ENCODE assay signal across 19 cellular contexts in the genomic region with DNA sequence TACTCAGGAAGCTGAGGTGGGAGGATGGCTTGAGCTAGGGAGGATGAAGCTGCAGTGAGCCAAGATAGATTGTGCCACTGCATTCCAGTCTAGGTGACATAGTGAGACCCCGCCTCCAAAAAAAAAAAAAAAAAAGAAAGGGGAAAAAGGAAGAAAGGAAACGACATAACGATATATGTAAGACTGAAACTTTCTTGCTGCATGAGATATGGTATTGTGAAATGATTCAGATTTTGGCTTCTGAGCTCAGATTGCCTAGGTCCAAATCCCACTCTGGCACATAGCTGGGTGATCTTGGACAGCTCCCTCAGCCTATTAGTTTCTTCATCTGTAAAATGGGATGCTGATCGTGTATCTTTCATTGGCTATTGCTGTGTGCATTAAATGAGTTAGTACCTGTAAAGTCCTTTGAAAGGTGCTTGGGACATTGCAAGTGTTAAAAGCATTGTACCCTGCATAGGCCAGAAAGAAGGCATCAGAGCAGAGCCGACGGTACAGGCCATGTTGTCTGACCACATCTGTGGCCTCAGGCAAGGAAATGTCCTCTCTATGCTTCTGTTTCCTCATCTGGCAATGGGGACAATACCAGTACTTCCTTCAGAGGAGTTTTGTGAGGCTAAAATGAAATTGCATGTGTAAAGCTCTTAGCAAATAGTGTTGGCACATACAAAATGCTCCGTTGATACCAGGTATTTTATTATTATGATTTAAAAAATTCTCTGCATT. TPM values are rescaled to one million over a fixed set of nuclear protein-coding genes. Genes with fewer than 3 reads are reported as not detected.
DNase-seq lines count a peak whose midpoint lies in the region; ATAC-seq and TF ChIP-seq lines count a peak whose summit lies in the region.
"Had no signal": no experiment of that assay in that cellular context is flagged by ENCODE, and none has a peak within 500 bp of the region (broad histone marks: within the 10 kb centered on the region; RNA-seq: fewer than 3 reads in every experiment).

No MANE protein-coding gene starts in this region.

- peaks cover 37% of the 10 kb centered on the region for H3K4me1 Mint-ChIP-seq in CD14-positive monocyte

- no peak for ATAC-seq in omental fat pad (ENCODE audit: low FRiP score)
- no peak for ATAC-seq in GM21723 (IDR thresholded peaks at IDR 0.05; ENCODE audit: unreplicated experiment)
- ATAC-seq: lower lobe of right lung had no signal

- TF ChIP-seq POLR2A in adrenal gland (IDR thresholded peaks at IDR 0.05): no peak

- peaks cover 0 to 3% (median 2%) of the 10 kb centered on the region in 3 donors for H3K27me3 Mint-ChIP-seq in CD14-positive monocyte (ENCODE audit: low read depth in 3 of 3)

- TF ChIP-seq CTCF in CD14-positive monocyte (IDR thresholded peaks at IDR 0.05) (no peak), omental fat pad (IDR thresholded peaks at IDR 0.05) (no peak), adrenal gland (IDR thresholded peaks at IDR 0.05) (no peak)

- WGBS in adrenal gland, 4 donors: 63 to 73% (median 64%) methylated on average over 7 of the region's 7 CpGs

- no peaks in the 10 kb centered on the region for H3K36me3 Mint-ChIP-seq in CD14-positive monocyte

- no peak overlapping the region for H3K27ac ChIP-seq in adrenal gland
- H3K27ac ChIP-seq: hepatocyte, lower lobe of right lung, ovary, right lobe of liver, upper lobe of left lung had no signal

- no peak overlapping the region for H3K4me3 ChIP-seq in adrenal gland
- H3K4me3 ChIP-seq: hepatocyte, lower lobe of right lung, ovary, right lobe of liver, upper lobe of left lung had no signal

- peak overlapping the region in 6 of 7 donors; percentile 42 to 91 (median 86) for H3K27ac Mint-ChIP-seq in CD14-positive monocyte
- H3K27ac Mint-ChIP-seq: activated CD4-positive, alpha-beta T cell treated with anti-CD3 and anti-CD28 coated beads, Interleukin-2, amount 10 ng/mL, durations not matched to agents 24 days and 14 days had no signal

- DNase-seq in CD14-positive monocyte (ENCODE audit: low spot score) (no peak), KBM-7 (peak; percentile 65), RPMI7951 (ENCODE audit: low read depth) (peak; percentile 37), kidney tubule cell (ENCODE audit: low spot score) (peak; percentile 2), DMS79 (lab: John Stamatoyannopoulos, UW) (no peak), omental fat pad (ENCODE audit: low spot score) (no peak), adrenal gland (no peak)
- DNase-seq: activated CD4-positive, alpha-beta T cell treated with anti-CD3 and anti-CD28 coated beads, Interleukin-2, amount 10 ng/mL, durations not matched to agents 24 days and 14 days; activated CD8-positive, alpha-beta memory T cell treated with anti-CD3 and anti-CD28 coated beads, Interleukin-2, amount 50 U/mL, for 48 hours; aorta; lower lobe of right lung; NCI-H2081; NCI-H524; ovary; right lobe of liver; stimulated activated naive CD4-positive, alpha-beta T cell; upper lobe of left lung had no signal

- peaks cover 0 to 10% of the 10 kb centered on the region in 2 donors for H3K4me1 ChIP-seq in adrenal gland (replicated peaks in 1 of 2)

- in situ Hi-C loops in KBM-7 (cut with MboI; ENCODE audit: low pct_unique_long_range_greater_than_20kb, low sequenced_read_pairs): no loop called here

- H3K9me3 ChIP-seq in adrenal gland (replicated peaks in 1 of 3): no peaks in the 10 kb centered on the region
- H3K9me3 ChIP-seq: lower lobe of right lung, ovary, right lobe of liver, upper lobe of left lung had no signal

- no peaks in the 10 kb centered on the region for H3K27me3 ChIP-seq in adrenal gland
- H3K27me3 ChIP-seq: hepatocyte, ovary, right lobe of liver, upper lobe of left lung had no signal

- H3K36me3 ChIP-seq in adrenal gland (replicated peaks in 1 of 2): no peaks in the 10 kb centered on the region
- H3K36me3 ChIP-seq: lower lobe of right lung, ovary, right lobe of liver, upper lobe of left lung had no signal

- H3K9me3 Mint-ChIP-seq in CD14-positive monocyte: peaks cover 0 to 8% (median 0%) of the 10 kb centered on the region in 7 donors

- intact Hi-C loops in CD14-positive monocyte (cut with micrococcal nuclease) (no loop called here), adrenal gland (cut with DNase I) (no loop called here)

- H3K4me3 Mint-ChIP-seq in CD14-positive monocyte: peak overlapping the region in 1 of 2 donors; percentile 57
- H3K4me3 Mint-ChIP-seq: activated CD4-positive, alpha-beta T cell treated with anti-CD3 and anti-CD28 coated beads, Interleukin-2, amount 10 ng/mL, durations not matched to agents 24 days and 14 days had no signal

RNA-seq across cellular contexts. Expression of a gene that starts 32.6 kb away (rescaled TPM):
- 10 to 100 TPM; 13.8 to 21.1 TPM for polyA plus RNA-seq in CD14-positive monocyte
- 7.6 and 8.4 TPM in 2 replicates for total RNA-seq in RPMI7951 (2014; rRNA removed; shearing (Covaris generic))
- total RNA-seq in omental fat pad: 10 to 100 TPM; 10.6 to 16.1 (median 13.3) TPM
- total RNA-seq in adrenal gland: 10 to 100 TPM; 13.9 to 54.9 (median 32.6) TPM
- polyA plus RNA-seq in adrenal gland: 10 to 100 TPM; 10.1 to 36.1 (median 17.1) TPM

Comparison
In these comparisons a context has a peak if more than half of its experiments do, and no peak if none do; other contexts are left out.
1. DNase-seq: peak in KBM-7 (single experiment), RPMI7951 (single experiment) and kidney tubule cell (single experiment); none in CD14-positive monocyte (single experiment), DMS79 (single experiment), omental fat pad (single experiment) and adrenal gland (0 of 7).